2 cellular contexts compared by ENCODE assay signal in the genomic region with DNA sequence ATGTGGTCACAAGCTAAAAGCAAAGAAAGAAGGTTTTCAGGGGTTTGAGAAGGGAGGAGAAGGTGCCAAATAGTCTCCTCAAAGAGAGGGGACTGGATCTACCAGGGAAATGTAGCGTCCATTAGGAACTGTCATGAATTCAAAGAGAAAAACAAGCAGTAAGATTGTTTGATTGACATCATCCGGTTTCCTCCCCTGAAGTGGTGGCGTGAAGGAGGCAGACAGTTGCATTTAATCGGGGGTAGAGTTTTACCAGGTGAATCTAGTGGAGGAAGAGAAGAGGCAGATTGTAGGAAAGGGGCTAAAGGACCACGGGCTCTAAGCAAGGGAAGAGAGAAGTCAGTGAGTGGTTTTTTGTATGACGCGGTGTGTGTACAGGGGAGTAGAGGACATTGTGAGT.
TF ChIP-seq lines count a peak whose summit lies in the region.

No MANE protein-coding gene starts in this region.

TF ChIP-seq in GM23338, 12 proteins besides CTCF, POLR2A, EP300 and RAD21 (continued from another document):
- TF ChIP-seq, protein P1, sequence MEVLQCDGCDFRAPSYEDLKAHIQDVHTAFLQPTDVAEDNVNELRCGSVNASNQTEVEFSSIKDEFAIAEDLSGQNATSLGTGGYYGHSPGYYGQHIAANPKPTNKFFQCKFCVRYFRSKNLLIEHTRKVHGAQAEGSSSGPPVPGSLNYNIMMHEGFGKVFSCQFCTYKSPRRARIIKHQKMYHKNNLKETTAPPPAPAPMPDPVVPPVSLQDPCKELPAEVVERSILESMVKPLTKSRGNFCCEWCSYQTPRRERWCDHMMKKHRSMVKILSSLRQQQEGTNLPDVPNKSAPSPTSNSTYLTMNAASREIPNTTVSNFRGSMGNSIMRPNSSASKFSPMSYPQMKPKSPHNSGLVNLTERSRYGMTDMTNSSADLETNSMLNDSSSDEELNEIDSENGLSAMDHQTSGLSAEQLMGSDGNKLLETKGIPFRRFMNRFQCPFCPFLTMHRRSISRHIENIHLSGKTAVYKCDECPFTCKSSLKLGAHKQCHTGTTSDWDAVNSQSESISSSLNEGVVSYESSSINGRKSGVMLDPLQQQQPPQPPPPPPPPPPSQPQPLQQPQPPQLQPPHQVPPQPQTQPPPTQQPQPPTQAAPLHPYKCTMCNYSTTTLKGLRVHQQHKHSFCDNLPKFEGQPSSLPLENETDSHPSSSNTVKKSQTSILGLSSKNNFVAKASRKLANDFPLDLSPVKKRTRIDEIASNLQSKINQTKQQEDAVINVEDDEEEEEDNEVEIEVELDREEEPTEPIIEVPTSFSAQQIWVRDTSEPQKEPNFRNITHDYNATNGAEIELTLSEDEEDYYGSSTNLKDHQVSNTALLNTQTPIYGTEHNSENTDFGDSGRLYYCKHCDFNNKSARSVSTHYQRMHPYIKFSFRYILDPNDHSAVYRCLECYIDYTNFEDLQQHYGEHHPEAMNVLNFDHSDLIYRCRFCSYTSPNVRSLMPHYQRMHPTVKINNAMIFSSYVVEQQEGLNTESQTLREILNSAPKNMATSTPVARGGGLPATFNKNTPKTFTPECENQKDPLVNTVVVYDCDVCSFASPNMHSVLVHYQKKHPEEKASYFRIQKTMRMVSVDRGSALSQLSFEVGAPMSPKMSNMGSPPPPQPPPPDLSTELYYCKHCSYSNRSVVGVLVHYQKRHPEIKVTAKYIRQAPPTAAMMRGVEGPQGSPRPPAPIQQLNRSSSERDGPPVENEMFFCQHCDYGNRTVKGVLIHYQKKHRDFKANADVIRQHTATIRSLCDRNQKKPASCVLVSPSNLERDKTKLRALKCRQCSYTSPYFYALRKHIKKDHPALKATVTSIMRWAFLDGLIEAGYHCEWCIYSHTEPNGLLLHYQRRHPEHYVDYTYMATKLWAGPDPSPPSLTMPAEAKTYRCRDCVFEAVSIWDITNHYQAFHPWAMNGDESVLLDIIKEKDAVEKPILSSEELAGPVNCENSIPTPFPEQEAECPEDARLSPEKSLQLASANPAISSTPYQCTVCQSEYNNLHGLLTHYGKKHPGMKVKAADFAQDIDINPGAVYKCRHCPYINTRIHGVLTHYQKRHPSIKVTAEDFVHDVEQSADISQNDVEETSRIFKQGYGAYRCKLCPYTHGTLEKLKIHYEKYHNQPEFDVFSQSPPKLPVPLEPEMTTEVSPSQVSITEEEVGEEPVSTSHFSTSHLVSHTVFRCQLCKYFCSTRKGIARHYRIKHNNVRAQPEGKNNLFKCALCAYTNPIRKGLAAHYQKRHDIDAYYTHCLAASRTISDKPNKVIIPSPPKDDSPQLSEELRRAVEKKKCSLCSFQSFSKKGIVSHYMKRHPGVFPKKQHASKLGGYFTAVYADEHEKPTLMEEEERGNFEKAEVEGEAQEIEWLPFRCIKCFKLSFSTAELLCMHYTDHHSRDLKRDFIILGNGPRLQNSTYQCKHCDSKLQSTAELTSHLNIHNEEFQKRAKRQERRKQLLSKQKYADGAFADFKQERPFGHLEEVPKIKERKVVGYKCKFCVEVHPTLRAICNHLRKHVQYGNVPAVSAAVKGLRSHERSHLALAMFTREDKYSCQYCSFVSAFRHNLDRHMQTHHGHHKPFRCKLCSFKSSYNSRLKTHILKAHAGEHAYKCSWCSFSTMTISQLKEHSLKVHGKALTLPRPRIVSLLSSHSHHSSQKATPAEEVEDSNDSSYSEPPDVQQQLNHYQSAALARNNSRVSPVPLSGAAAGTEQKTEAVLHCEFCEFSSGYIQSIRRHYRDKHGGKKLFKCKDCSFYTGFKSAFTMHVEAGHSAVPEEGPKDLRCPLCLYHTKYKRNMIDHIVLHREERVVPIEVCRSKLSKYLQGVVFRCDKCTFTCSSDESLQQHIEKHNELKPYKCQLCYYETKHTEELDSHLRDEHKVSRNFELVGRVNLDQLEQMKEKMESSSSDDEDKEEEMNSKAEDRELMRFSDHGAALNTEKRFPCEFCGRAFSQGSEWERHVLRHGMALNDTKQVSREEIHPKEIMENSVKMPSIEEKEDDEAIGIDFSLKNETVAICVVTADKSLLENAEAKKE (CRISPR knock-in tag; IDR thresholded peaks at IDR 0.05) = no peak
- no peak for TF ChIP-seq EZH2phosphoT487 (IDR thresholded peaks at IDR 0.05; ENCODE audit: unreplicated experiment)
- TF ChIP-seq NANOG (IDR thresholded peaks at IDR 0.05; ENCODE audit: borderline replicate concordance) = no peak
- no peak for TF ChIP-seq ZNF331 (CRISPR knock-in tag; IDR thresholded peaks at IDR 0.05; ENCODE audit: low read depth)
- no peak for TF ChIP-seq JUNB (IDR thresholded peaks at IDR 0.05; ENCODE audit: unreplicated experiment)
- TF ChIP-seq ZNF114 (CRISPR knock-in tag; IDR thresholded peaks at IDR 0.05) = no peak
- TF ChIP-seq EZH2 (IDR thresholded peaks at IDR 0.05; ENCODE audit: low read depth, unreplicated experiment) = no peak
- TF ChIP-seq STAT1 (IDR thresholded peaks at IDR 0.05; ENCODE audit: unreplicated experiment) = no peak
- no peak for TF ChIP-seq REST (IDR thresholded peaks at IDR 0.05; ENCODE audit: unreplicated experiment)
- no peak for TF ChIP-seq ETS1 (IDR thresholded peaks at IDR 0.05)
TF ChIP-seq in GM23338: peak in this region for 0.

TF ChIP-seq in K562, 482 proteins besides CTCF, POLR2A, EP300 and RAD21 (continued from another document):
- TF ChIP-seq NONO (IDR thresholded peaks at IDR 0.05; ENCODE audit: low read depth in 2 of 2, low read length in 1 of 2) (no peak), MEIS2 (IDR thresholded peaks at IDR 0.05; ENCODE audit: partially characterized antibody) (peak; percentile 5), EZH2 (IDR thresholded peaks at IDR 0.05; ENCODE audit: borderline replicate concordance, low read depth, low read length) (no peak), ZNF778 (CRISPR knock-in tag; IDR thresholded peaks at IDR 0.05) (no peak), PKNOX1 (IDR thresholded peaks at IDR 0.05) (peak; percentile 60), DNMT1 (IDR thresholded peaks at IDR 0.05) (no peak), ZNF699 (CRISPR knock-in tag; IDR thresholded peaks at IDR 0.05; ENCODE audit: insufficient replicate concordance) (no peak), ZNF184 (CRISPR knock-in tag; IDR thresholded peaks at IDR 0.05) (no peak)
- TF ChIP-seq, protein P2, sequence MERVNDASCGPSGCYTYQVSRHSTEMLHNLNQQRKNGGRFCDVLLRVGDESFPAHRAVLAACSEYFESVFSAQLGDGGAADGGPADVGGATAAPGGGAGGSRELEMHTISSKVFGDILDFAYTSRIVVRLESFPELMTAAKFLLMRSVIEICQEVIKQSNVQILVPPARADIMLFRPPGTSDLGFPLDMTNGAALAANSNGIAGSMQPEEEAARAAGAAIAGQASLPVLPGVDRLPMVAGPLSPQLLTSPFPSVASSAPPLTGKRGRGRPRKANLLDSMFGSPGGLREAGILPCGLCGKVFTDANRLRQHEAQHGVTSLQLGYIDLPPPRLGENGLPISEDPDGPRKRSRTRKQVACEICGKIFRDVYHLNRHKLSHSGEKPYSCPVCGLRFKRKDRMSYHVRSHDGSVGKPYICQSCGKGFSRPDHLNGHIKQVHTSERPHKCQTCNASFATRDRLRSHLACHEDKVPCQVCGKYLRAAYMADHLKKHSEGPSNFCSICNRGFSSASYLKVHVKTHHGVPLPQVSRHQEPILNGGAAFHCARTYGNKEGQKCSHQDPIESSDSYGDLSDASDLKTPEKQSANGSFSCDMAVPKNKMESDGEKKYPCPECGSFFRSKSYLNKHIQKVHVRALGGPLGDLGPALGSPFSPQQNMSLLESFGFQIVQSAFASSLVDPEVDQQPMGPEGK (CRISPR knock-in tag; IDR thresholded peaks at IDR 0.05; ENCODE audit: borderline replicate concordance) = no peak
TF ChIP-seq in K562: peak in this region for 2.
